In genomic region chr2:152047826-152048476, GRCh38 we compare ENCODE assay signal across 11 cellular contexts. TPM values are rescaled to one million over a fixed set of nuclear protein-coding genes. Genes with fewer than 3 reads are reported as not detected.
DNase-seq lines count a peak whose midpoint lies in the region; ATAC-seq, FAIRE-seq and TF ChIP-seq lines count a peak whose summit lies in the region.
"Had no signal": no experiment of that assay in that cellular context is flagged by ENCODE, and none has a peak within 500 bp of the region (broad histone marks: within the 10 kb centered on the region; RNA-seq: fewer than 3 reads in every experiment).

No MANE protein-coding gene starts in this region.

- FAIRE-seq in keratinocyte (lab: Jason Lieb, UNC), result no peak
- no peak for FAIRE-seq in urothelium cell line (lab: Jason Lieb, UNC)

- ATAC-seq in GM23338 (peak; percentile 52), RWPE2 (ENCODE audit: low read depth) (no peak), GM19023 (IDR thresholded peaks at IDR 0.05; ENCODE audit: unreplicated experiment) (no peak)

- H3K4me3 Mint-ChIP-seq in GM23338, result no peak overlapping the region

- H4K20me1 ChIP-seq in GM23338 (replicated peaks; ENCODE audit: insufficient read depth), result no peaks in the 10 kb centered on the region
- H4K20me1 ChIP-seq in keratinocyte (ENCODE audit: control insufficient read depth, extremely low read depth, insufficient read depth, low read length), result no peaks in the 10 kb centered on the region

- DNase-seq in D341Med (ENCODE audit: low spot score) (peak; percentile 37), GM23338 (ENCODE audit: low spot score) (peak; percentile 72), RWPE2 (ENCODE audit: low spot score) (no peak), keratinocyte (ENCODE audit: low read depth, low spot score) (no peak), substantia nigra (lab: John Stamatoyannopoulos, UW) (no peak), urothelium cell line (ENCODE audit: low spot score) (no peak), OCI-M2 (lab: John Stamatoyannopoulos, UW; ENCODE audit: unreplicated experiment) (no peak)
- DNase-seq: activated CD8-positive, alpha-beta memory T cell treated with anti-CD3 and anti-CD28 coated beads, Interleukin-2, amount 50 U/mL, for 48 hours; mesendoderm; NCI-H510A had no signal

- H3K27ac ChIP-seq in GM23338 (ENCODE audit: low read depth), result no peak overlapping the region
- no peak overlapping the region for H3K27ac ChIP-seq in RWPE2 (ENCODE audit: poor library complexity, severe bottlenecking)
- no peak overlapping the region for H3K27ac ChIP-seq in keratinocyte (ENCODE audit: control insufficient read depth, insufficient read depth, low read length)
- no peak overlapping the region for H3K27ac ChIP-seq in substantia nigra (ENCODE audit: low read depth, low read length, poor library complexity, severe bottlenecking)

- no peaks in the 10 kb centered on the region for H3K36me3 Mint-ChIP-seq in GM23338 (ENCODE audit: low read depth)

- H3K36me3 ChIP-seq in GM23338 (ENCODE audit: insufficient read depth), result no peaks in the 10 kb centered on the region
- H3K36me3 ChIP-seq in RWPE2 (ENCODE audit: low read depth), result no peaks in the 10 kb centered on the region
- H3K36me3 ChIP-seq in keratinocyte (ENCODE audit: control insufficient read depth in 2 of 2, extremely low read depth in 1 of 2, insufficient read depth in 2 of 2, low read length in 2 of 2), result no peaks in the 10 kb centered on the region

- H3K9ac ChIP-seq in keratinocyte (ENCODE audit: control insufficient read depth, extremely low read depth, insufficient read depth, low read length), result no peak overlapping the region

- peaks cover 7% of the 10 kb centered on the region; the same call in 1 of the 2 replicates for H3F3A ChIP-seq in GM23338 (replicated peaks; ENCODE audit: low read depth)

- H3K4me2 ChIP-seq in GM23338 (no peak overlapping the region), keratinocyte (ENCODE audit: control insufficient read depth, extremely low read depth, insufficient read depth, low read depth, low read length) (no peak overlapping the region)

- TF ChIP-seq CTCF in GM23338 (conservative IDR thresholded peaks at IDR 0.05; ENCODE audit: low read depth in 2 of 2) (peak; percentile 60 to 72), RWPE2 (IDR thresholded peaks at IDR 0.05; ENCODE audit: poor library complexity, severe bottlenecking) (peak; percentile 34), keratinocyte (optimal IDR thresholded peaks at IDR 0.05 in 1 of 3, IDR thresholded peaks at IDR 0.05 in 1 of 3, conservative IDR thresholded peaks at IDR 0.05 in 1 of 3; ENCODE audit: extremely low read depth in 1 of 3, insufficient read depth in 2 of 3, low read length in 3 of 3) (peak in 2 of 3 experiments; percentile 41 to 48)

- peaks cover 37% of the 10 kb centered on the region for H3K4me1 ChIP-seq in GM23338 (ENCODE audit: insufficient read depth)
- H3K4me1 ChIP-seq in RWPE2 (ENCODE audit: insufficient read depth, poor library complexity, severe bottlenecking), result no peaks in the 10 kb centered on the region
- H3K4me1 ChIP-seq in keratinocyte (ENCODE audit: control insufficient read depth, extremely low read depth, insufficient read depth, low read length), result no peaks in the 10 kb centered on the region

- peaks cover 2% of the 10 kb centered on the region for H3K27me3 Mint-ChIP-seq in GM23338 (ENCODE audit: insufficient read depth, low read depth, poor library complexity)

- H3K9me3 Mint-ChIP-seq in GM23338, result no peaks in the 10 kb centered on the region

- H2AFZ ChIP-seq in GM23338 (no peak overlapping the region), keratinocyte (ENCODE audit: control insufficient read depth, low read length) (no peak overlapping the region)

- peak overlapping the region; percentile 83; the same call in 1 of the 2 replicates for H3K27ac Mint-ChIP-seq in GM23338

- peaks cover 3% of the 10 kb centered on the region; the same call in 1 of the 2 replicates for H3K9me2 ChIP-seq in GM23338 (ENCODE audit: insufficient read depth)

- H3K9me1 ChIP-seq in keratinocyte (ENCODE audit: control insufficient read depth, extremely low read depth, insufficient read depth, low read length), result no peaks in the 10 kb centered on the region

- H3K27me3 ChIP-seq in GM23338 (ENCODE audit: insufficient read depth) (no peaks in the 10 kb centered on the region), RWPE2 (ENCODE audit: insufficient read depth, poor library complexity, severe bottlenecking) (peaks cover 3% of the 10 kb centered on the region), keratinocyte (ENCODE audit: control insufficient read depth, extremely low read depth, insufficient read depth, low read length) (peaks cover 31% of the 10 kb centered on the region)

- H3K4me1 Mint-ChIP-seq in GM23338, result peaks cover 44% of the 10 kb centered on the region

- H3K9me3 ChIP-seq in RWPE2 (ENCODE audit: severe bottlenecking) (no peaks in the 10 kb centered on the region), keratinocyte (ENCODE audit: control insufficient read depth, low read depth, low read length) (no peaks in the 10 kb centered on the region)

- dilution Hi-C loops in keratinocyte (cut with MboI; ENCODE audit: extremely low pct_ligation_motif_present, low sequenced_read_pairs), result no loop called here

- H3K4me3 ChIP-seq in GM23338 (no peak overlapping the region), RWPE2 (ENCODE audit: severe bottlenecking) (no peak overlapping the region), keratinocyte (ENCODE audit: control insufficient read depth in 2 of 3, extremely low read depth in 1 of 3, insufficient read depth in 2 of 3, low read depth in 1 of 3, low read length in 3 of 3) (no peak overlapping the region)

- 0 out of 2 replicates have a peak, but pooled peaks cover 4% of the 10 kb centered on the region for H3K79me2 ChIP-seq in GM23338 (replicated peaks; ENCODE audit: insufficient read depth)
- no peaks in the 10 kb centered on the region for H3K79me2 ChIP-seq in keratinocyte (ENCODE audit: control insufficient read depth, insufficient read depth, low read length)

TF ChIP-seq in GM23338, 12 proteins besides CTCF, POLR2A, EP300 and RAD21:
- TF ChIP-seq JUNB (IDR thresholded peaks at IDR 0.05; ENCODE audit: unreplicated experiment), result no peak
- no peak for TF ChIP-seq EZH2 (IDR thresholded peaks at IDR 0.05; ENCODE audit: low read depth, unreplicated experiment)
- no peak for TF ChIP-seq REST (IDR thresholded peaks at IDR 0.05; ENCODE audit: unreplicated experiment)
- no peak for TF ChIP-seq EZH2phosphoT487 (IDR thresholded peaks at IDR 0.05; ENCODE audit: unreplicated experiment)
- TF ChIP-seq STAT1 (IDR thresholded peaks at IDR 0.05; ENCODE audit: unreplicated experiment), result no peak
- TF ChIP-seq ETS1 (IDR thresholded peaks at IDR 0.05), result no peak

RNA-seq across cellular contexts. Expression of gene CACNB4, which starts 50.9 kb away (rescaled TPM):
- 7.6 and 9.8 TPM in 2 replicates for total RNA-seq in GM23338 (2014; rRNA removed; shearing (Covaris generic))
- 2.7 and 4.0 TPM in 2 replicates for polyA plus RNA-seq in GM23338 (2016; fragmentation: Nextera tagmentation; extraction: Ambion mirVana)
- polyA plus RNA-seq in keratinocyte, result 0.08 to 0.82 TPM (median 0.30 TPM) in 3 replicates
- 0.26 TPM for polyA plus RNA-seq in keratinocyte (2011; ENCODE audit: low read depth)
- 0.01 and 0.07 TPM in 2 replicates for polyA plus RNA-seq in keratinocyte (2011; cell fraction: cytosol; rRNA removed)
- 0.55 and 1.4 TPM in 2 replicates for polyA plus RNA-seq in keratinocyte (2011; cell fraction: nucleus; rRNA removed)
- 0.28 TPM in 1 of 2 replicates, not detected in the other for polyA plus RNA-seq in keratinocyte (2012; ENCODE audit: low replicate concordance)
- polyA minus RNA-seq in keratinocyte, result 2.0 to 3.1 TPM in 2 of 3 replicates, not detected in the other
- 2.1 TPM for polyA minus RNA-seq in keratinocyte (2011; cell fraction: cytosol; rRNA and poly(A)+ RNA removed)
- 0.53 and 2.8 TPM in 2 replicates for polyA minus RNA-seq in keratinocyte (2011; cell fraction: nucleus; rRNA and poly(A)+ RNA removed)

Comparison
In these comparisons a context has a peak if more than half of its experiments do, and no peak if none do; other contexts are left out.
1. DNase-seq: peak in D341Med (single experiment) and GM23338 (single experiment); none in RWPE2 (single experiment), keratinocyte (single experiment), substantia nigra (0 of 49), urothelium cell line (single experiment) and OCI-M2 (single experiment).
2. Peak in every context shown above with its lines, with median percentiles within 50 percentile points of each other: CTCF ChIP-seq.